25 cellular contexts compared by ENCODE assay signal in the genomic region with DNA sequence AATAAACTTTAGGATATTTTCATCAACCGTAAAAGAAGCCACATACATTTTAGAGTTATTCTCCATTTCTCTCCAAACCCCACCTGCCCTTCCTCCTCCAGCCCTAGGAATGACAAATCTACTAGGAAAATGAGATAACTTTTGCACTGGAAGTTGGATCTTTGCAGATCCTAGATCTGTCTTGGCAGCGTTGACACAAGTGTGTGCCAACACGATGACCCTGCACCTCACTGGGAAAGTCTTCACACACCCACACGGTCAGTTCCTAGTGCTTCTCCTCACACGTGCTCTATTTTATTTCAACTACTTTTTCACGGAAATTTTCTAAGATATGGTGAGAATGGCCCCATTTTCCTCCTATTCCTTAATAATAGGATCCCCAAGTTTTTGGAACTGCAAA.
"Had no signal": no experiment of that assay in that cellular context is flagged by ENCODE, and none has a peak within 500 bp of the region (broad histone marks: within the 10 kb centered on the region; RNA-seq: fewer than 3 reads in every experiment).

No MANE protein-coding gene starts in this region.

- H3K9me3 ChIP-seq: esophagus squamous epithelium, lower lobe of right lung, pancreas, thyroid gland had no signal

- H3K4me2 ChIP-seq: smooth muscle cell had no signal

- H3K27ac ChIP-seq: esophagus squamous epithelium, lower lobe of right lung, pancreas, stomach, thyroid gland had no signal

- H3K4me3 ChIP-seq: esophagus squamous epithelium, lower lobe of right lung, pancreas, smooth muscle cell, stomach, thyroid gland had no signal

- DNase-seq: cortex of kidney; effector memory CD8-positive, alpha-beta T cell; erythroblast; esophagus squamous epithelium; hypothalamus; immature natural killer cell; islet precursor cell; kidney glomerular epithelial cell; left colon; left ventricle myocardium superior; lower lobe of right lung; nephron progenitor cell; nucleus accumbens; pancreas; retina; stimulated activated CD4-positive, alpha-beta T cell treated with anti-CD3 and anti-CD28 coated beads, Interleukin-12 subunit alpha, Interleukin-12 subunit beta, amount 100 ng/mL, for 4 hours; stimulated activated CD4-positive, alpha-beta T cell treated with anti-CD3 and anti-CD28 coated beads, Interleukin-1b, Interleukin-23, amount 100 ng/mL, for 48 hours; stimulated activated CD4-positive, alpha-beta T cell treated with anti-CD3 and anti-CD28 coated beads, Interleukin-4, amount 100 ng/mL, for 1 hour; stimulated activated naive CD4-positive, alpha-beta T cell treated with Interleukin-2 at 50 U/mL for 16 hours; stomach; thyroid gland had no signal

- ATAC-seq: effector memory CD8-positive, alpha-beta T cell; left colon; left ventricle myocardium superior; lower lobe of right lung; naive thymus-derived CD8-positive, alpha-beta T cell; pancreas; sciatic nerve; stimulated activated effector memory CD8-positive, alpha-beta T cell treated with anti-CD3 and anti-CD28 coated beads, Interleukin-12 subunit alpha, Interleukin-12 subunit beta, amount 100 ng/mL, for 72 hours had no signal

- H3K27me3 ChIP-seq: esophagus squamous epithelium, pancreas, stomach, thyroid gland had no signal

- H3K36me3 ChIP-seq: esophagus squamous epithelium, lower lobe of right lung, pancreas, stomach, thyroid gland had no signal
